ENCODE assay signal across 1 cellular context in the genomic region with DNA sequence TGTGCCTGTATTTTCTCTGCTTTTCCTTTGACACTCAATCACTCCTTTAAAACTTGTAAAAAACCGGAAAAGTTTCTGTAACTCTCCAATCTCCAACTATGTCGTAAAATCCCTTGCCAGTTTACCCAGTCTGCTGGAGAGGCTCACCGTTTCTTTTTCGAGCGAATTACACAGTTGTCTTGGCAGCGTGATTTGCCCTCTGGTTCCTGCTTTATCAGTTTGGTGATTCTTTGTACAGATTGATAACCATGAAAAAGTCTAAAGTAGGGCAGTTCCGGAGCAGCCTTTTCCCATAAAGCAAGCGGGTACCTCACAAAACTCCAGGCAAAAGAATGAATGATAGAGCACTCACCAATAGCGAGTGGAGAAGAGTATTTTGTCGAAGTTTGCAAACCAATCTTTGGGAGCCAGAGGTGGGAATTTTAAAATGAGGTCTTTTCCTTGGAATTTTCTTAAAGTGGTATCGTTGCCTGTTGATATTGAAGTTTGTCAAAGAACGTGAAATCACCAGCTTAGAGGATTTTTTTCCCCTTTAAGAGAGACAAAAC.
TF ChIP-seq lines count a peak whose summit lies in the region.

A gene with protein sequence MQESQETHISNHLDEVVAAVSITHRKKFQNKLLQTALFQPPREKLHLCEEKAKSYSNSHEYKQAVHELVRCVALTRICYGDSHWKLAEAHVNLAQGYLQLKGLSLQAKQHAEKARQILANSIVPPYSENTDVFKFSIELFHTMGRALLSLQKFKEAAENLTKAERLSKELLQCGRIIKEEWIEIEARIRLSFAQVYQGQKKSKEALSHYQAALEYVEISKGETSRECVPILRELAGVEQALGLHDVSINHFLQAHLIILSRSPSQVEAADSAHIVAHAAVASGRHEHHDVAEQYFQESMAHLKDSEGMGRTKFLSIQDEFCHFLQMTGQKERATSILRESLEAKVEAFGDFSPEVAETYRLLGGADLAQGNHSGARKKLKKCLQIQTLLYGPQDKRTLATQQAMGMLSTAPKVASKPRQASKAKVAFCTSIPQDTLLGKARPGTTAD (minus strand): TSS at position 312 of the 548 bp plus-strand sequence. CDS start 20,869 bp downstream, outside the sequence.

TF ChIP-seq in HepG2, 621 proteins besides CTCF, POLR2A, EP300 and RAD21 (continued from another document):
- TF ChIP-seq HDAC1 (CRISPR knock-in tag; IDR thresholded peaks at IDR 0.05) (peak; percentile 44; the same call in 1 of the 2 replicates), ZNF432 (CRISPR knock-in tag; IDR thresholded peaks at IDR 0.05; ENCODE audit: borderline replicate concordance) (no peak), NFYB (CRISPR knock-in tag; IDR thresholded peaks at IDR 0.05) (peak; percentile 82), MED1 (CRISPR knock-in tag; IDR thresholded peaks at IDR 0.05) (no peak), ERF (CRISPR knock-in tag; IDR thresholded peaks at IDR 0.05) (0 out of 2 replicates have a peak, but pooled peaks have one; percentile 21), GABPA (IDR thresholded peaks at IDR 0.05; ENCODE audit: low read depth, low read length) (no peak), GABPA (CRISPR knock-in tag; IDR thresholded peaks at IDR 0.05; ENCODE audit: low read depth) (0 out of 2 replicates have a peak, but pooled peaks have one; percentile 12), ZNF329 (CRISPR knock-in tag; IDR thresholded peaks at IDR 0.05; ENCODE audit: low read depth) (no peak), TOPORS (CRISPR knock-in tag; IDR thresholded peaks at IDR 0.05) (no peak), ASH2L (IDR thresholded peaks at IDR 0.05; ENCODE audit: insufficient read length, low read depth, low read length) (peak; percentile 66), ATF1 (CRISPR knock-in tag; IDR thresholded peaks at IDR 0.05) (peak; percentile 67), ELF1 (CRISPR knock-in tag; IDR thresholded peaks at IDR 0.05) (peak; percentile 34; the same call in 1 of the 2 replicates), ZNF446 (CRISPR knock-in tag; IDR thresholded peaks at IDR 0.05) (no peak), POLR2G (IDR thresholded peaks at IDR 0.05; ENCODE audit: low read depth, low read length) (peak; percentile 52), ZNF850 (CRISPR knock-in tag; conservative IDR thresholded peaks at IDR 0.05) (no peak), SAP130 (CRISPR knock-in tag; IDR thresholded peaks at IDR 0.05; ENCODE audit: low read depth) (peak; percentile 60), ZMYM4 (CRISPR knock-in tag; IDR thresholded peaks at IDR 0.05) (0 out of 2 replicates have a peak, but pooled peaks have one; percentile 26), POLR2AphosphoS5 (IDR thresholded peaks at IDR 0.05; ENCODE audit: low read depth, low read length) (peak; percentile 32; the same call in 1 of the 2 replicates), ZNF558 (CRISPR knock-in tag; IDR thresholded peaks at IDR 0.05; ENCODE audit: borderline replicate concordance) (no peak), CREB1 (IDR thresholded peaks at IDR 0.05) (no peak), CREB1 (CRISPR knock-in tag; IDR thresholded peaks at IDR 0.05) (peak; percentile 19; the same call in 1 of the 2 replicates), ZFP36L2 (CRISPR knock-in tag; IDR thresholded peaks at IDR 0.05) (no peak), SRF (IDR thresholded peaks at IDR 0.05; ENCODE audit: low read depth, low read length) (no peak), SATB2 (CRISPR knock-in tag; IDR thresholded peaks at IDR 0.05) (no peak), NFYC (CRISPR knock-in tag; IDR thresholded peaks at IDR 0.05) (peak; percentile 84), DNMT1 (CRISPR knock-in tag; IDR thresholded peaks at IDR 0.05) (no peak), SP2 (CRISPR knock-in tag; IDR thresholded peaks at IDR 0.05) (peak; percentile 75), TARDBP (CRISPR knock-in tag; IDR thresholded peaks at IDR 0.05) (no peak), TAF1 (CRISPR knock-in tag; IDR thresholded peaks at IDR 0.05) (peak; percentile 37; the same call in 1 of the 2 replicates), KDM5A (IDR thresholded peaks at IDR 0.05; ENCODE audit: borderline replicate concordance, low read length) (peak; percentile 64; the same call in 1 of the 2 replicates), ZNF7 (CRISPR knock-in tag; IDR thresholded peaks at IDR 0.05) (no peak), ZNF101 (CRISPR knock-in tag; IDR thresholded peaks at IDR 0.05; ENCODE audit: borderline replicate concordance, low read depth) (no peak), KMT2B (CRISPR knock-in tag; IDR thresholded peaks at IDR 0.05) (peak; percentile 31; the same call in 1 of the 2 replicates)
- TF ChIP-seq, protein P1, sequence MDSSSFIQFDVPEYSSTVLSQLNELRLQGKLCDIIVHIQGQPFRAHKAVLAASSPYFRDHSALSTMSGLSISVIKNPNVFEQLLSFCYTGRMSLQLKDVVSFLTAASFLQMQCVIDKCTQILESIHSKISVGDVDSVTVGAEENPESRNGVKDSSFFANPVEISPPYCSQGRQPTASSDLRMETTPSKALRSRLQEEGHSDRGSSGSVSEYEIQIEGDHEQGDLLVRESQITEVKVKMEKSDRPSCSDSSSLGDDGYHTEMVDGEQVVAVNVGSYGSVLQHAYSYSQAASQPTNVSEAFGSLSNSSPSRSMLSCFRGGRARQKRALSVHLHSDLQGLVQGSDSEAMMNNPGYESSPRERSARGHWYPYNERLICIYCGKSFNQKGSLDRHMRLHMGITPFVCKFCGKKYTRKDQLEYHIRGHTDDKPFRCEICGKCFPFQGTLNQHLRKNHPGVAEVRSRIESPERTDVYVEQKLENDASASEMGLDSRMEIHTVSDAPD (CRISPR knock-in tag; IDR thresholded peaks at IDR 0.05) = no peak
- TF ChIP-seq, protein P2, sequence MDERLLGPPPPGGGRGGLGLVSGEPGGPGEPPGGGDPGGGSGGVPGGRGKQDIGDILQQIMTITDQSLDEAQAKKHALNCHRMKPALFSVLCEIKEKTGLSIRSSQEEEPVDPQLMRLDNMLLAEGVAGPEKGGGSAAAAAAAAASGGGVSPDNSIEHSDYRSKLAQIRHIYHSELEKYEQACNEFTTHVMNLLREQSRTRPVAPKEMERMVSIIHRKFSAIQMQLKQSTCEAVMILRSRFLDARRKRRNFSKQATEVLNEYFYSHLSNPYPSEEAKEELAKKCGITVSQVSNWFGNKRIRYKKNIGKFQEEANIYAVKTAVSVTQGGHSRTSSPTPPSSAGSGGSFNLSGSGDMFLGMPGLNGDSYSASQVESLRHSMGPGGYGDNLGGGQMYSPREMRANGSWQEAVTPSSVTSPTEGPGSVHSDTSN (CRISPR knock-in tag; IDR thresholded peaks at IDR 0.05) = peak; percentile 80
- TF ChIP-seq, protein P3, sequence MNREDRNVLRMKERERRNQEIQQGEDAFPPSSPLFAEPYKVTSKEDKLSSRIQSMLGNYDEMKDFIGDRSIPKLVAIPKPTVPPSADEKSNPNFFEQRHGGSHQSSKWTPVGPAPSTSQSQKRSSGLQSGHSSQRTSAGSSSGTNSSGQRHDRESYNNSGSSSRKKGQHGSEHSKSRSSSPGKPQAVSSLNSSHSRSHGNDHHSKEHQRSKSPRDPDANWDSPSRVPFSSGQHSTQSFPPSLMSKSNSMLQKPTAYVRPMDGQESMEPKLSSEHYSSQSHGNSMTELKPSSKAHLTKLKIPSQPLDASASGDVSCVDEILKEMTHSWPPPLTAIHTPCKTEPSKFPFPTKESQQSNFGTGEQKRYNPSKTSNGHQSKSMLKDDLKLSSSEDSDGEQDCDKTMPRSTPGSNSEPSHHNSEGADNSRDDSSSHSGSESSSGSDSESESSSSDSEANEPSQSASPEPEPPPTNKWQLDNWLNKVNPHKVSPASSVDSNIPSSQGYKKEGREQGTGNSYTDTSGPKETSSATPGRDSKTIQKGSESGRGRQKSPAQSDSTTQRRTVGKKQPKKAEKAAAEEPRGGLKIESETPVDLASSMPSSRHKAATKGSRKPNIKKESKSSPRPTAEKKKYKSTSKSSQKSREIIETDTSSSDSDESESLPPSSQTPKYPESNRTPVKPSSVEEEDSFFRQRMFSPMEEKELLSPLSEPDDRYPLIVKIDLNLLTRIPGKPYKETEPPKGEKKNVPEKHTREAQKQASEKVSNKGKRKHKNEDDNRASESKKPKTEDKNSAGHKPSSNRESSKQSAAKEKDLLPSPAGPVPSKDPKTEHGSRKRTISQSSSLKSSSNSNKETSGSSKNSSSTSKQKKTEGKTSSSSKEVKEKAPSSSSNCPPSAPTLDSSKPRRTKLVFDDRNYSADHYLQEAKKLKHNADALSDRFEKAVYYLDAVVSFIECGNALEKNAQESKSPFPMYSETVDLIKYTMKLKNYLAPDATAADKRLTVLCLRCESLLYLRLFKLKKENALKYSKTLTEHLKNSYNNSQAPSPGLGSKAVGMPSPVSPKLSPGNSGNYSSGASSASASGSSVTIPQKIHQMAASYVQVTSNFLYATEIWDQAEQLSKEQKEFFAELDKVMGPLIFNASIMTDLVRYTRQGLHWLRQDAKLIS (CRISPR knock-in tag; IDR thresholded peaks at IDR 0.05) = no peak
- TF ChIP-seq, protein P4, sequence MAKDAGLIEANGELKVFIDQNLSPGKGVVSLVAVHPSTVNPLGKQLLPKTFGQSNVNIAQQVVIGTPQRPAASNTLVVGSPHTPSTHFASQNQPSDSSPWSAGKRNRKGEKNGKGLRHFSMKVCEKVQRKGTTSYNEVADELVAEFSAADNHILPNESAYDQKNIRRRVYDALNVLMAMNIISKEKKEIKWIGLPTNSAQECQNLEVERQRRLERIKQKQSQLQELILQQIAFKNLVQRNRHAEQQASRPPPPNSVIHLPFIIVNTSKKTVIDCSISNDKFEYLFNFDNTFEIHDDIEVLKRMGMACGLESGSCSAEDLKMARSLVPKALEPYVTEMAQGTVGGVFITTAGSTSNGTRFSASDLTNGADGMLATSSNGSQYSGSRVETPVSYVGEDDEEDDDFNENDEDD (CRISPR knock-in tag; IDR thresholded peaks at IDR 0.05; ENCODE audit: borderline replicate concordance) = 0 out of 2 replicates have a peak, but pooled peaks have one; percentile 17
- TF ChIP-seq, protein P5, sequence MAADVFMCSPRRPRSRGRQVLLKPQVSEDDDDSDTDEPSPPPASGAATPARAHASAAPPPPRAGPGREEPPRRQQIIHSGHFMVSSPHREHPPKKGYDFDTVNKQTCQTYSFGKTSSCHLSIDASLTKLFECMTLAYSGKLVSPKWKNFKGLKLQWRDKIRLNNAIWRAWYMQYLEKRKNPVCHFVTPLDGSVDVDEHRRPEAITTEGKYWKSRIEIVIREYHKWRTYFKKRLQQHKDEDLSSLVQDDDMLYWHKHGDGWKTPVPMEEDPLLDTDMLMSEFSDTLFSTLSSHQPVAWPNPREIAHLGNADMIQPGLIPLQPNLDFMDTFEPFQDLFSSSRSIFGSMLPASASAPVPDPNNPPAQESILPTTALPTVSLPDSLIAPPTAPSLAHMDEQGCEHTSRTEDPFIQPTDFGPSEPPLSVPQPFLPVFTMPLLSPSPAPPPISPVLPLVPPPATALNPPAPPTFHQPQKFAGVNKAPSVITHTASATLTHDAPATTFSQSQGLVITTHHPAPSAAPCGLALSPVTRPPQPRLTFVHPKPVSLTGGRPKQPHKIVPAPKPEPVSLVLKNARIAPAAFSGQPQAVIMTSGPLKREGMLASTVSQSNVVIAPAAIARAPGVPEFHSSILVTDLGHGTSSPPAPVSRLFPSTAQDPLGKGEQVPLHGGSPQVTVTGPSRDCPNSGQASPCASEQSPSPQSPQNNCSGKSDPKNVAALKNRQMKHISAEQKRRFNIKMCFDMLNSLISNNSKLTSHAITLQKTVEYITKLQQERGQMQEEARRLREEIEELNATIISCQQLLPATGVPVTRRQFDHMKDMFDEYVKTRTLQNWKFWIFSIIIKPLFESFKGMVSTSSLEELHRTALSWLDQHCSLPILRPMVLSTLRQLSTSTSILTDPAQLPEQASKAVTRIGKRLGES (CRISPR knock-in tag; IDR thresholded peaks at IDR 0.05; ENCODE audit: borderline replicate concordance) = no peak
- TF ChIP-seq, protein P6, sequence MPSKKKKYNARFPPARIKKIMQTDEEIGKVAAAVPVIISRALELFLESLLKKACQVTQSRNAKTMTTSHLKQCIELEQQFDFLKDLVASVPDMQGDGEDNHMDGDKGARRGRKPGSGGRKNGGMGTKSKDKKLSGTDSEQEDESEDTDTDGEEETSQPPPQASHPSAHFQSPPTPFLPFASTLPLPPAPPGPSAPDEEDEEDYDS (CRISPR knock-in tag; IDR thresholded peaks at IDR 0.05) = peak; percentile 60; the same call in 1 of the 2 replicates
- TF ChIP-seq, protein P7, sequence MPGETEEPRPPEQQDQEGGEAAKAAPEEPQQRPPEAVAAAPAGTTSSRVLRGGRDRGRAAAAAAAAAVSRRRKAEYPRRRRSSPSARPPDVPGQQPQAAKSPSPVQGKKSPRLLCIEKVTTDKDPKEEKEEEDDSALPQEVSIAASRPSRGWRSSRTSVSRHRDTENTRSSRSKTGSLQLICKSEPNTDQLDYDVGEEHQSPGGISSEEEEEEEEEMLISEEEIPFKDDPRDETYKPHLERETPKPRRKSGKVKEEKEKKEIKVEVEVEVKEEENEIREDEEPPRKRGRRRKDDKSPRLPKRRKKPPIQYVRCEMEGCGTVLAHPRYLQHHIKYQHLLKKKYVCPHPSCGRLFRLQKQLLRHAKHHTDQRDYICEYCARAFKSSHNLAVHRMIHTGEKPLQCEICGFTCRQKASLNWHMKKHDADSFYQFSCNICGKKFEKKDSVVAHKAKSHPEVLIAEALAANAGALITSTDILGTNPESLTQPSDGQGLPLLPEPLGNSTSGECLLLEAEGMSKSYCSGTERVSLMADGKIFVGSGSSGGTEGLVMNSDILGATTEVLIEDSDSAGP (CRISPR knock-in tag; IDR thresholded peaks at IDR 0.05; ENCODE audit: borderline replicate concordance) = peak; percentile 73
- TF ChIP-seq, protein P8, sequence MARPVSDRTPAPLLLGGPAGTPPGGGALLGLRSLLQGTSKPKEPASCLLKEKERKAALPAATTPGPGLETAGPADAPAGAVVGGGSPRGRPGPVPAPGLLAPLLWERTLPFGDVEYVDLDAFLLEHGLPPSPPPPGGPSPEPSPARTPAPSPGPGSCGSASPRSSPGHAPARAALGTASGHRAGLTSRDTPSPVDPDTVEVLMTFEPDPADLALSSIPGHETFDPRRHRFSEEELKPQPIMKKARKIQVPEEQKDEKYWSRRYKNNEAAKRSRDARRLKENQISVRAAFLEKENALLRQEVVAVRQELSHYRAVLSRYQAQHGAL (CRISPR knock-in tag; IDR thresholded peaks at IDR 0.05; ENCODE audit: not compliant biosample characterization) = no peak
TF ChIP-seq in HepG2: peak in this region for 23.
